ENCODE assay signal across 1 cellular context in the genomic region with DNA sequence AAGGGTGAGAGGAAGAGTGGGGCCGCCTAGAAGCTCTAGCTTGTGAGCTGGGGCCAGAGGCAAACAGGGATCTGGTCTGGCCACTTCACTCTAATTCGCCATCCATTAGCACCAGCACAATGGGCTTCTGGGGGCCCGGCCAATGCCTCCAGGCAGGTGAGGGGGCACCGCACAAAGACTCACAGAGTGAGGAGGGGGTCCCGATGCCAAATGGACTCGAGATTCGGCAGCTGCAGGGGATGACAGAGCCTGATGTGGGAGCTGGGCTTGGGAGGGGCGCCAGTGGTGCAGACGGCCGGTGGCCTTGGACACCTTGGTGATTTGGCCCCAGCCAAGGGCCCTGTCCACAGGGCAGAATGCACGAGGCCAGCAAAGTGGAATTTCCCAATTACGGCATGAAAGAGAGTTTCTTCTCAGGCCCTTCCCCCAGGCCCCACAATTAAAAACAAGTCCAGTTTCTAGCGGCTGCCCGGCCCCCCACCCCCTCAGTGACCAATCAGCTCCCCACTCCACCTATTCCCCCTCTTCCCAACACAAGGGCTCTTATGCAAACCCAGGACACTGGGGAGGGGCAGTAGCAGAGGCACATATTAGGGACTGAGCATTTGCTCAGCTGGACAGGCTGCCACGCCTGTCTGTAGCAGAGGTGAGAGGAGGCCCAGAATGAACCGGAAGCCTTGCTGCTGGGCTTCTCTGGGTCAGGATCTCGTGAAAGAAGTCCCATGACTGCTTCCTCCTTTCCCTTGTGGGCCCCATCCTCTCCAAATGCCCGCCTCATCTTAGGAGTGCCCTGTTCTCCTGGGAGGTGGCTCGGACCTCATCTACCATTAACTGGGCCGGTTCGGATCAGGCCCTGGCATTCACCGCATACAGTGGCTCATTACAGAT.
TF ChIP-seq lines count a peak whose summit lies in the region.

No MANE protein-coding gene starts in this region.

TF ChIP-seq in HepG2, 621 proteins besides CTCF, POLR2A, EP300 and RAD21 (continued from another document and continues in another):
- TF ChIP-seq, protein P1, sequence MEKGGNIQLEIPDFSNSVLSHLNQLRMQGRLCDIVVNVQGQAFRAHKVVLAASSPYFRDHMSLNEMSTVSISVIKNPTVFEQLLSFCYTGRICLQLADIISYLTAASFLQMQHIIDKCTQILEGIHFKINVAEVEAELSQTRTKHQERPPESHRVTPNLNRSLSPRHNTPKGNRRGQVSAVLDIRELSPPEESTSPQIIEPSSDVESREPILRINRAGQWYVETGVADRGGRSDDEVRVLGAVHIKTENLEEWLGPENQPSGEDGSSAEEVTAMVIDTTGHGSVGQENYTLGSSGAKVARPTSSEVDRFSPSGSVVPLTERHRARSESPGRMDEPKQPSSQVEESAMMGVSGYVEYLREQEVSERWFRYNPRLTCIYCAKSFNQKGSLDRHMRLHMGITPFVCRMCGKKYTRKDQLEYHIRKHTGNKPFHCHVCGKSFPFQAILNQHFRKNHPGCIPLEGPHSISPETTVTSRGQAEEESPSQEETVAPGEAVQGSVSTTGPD (CRISPR knock-in tag; IDR thresholded peaks at IDR 0.05): peak; percentile 53; the same call in 1 of the 2 replicates
- TF ChIP-seq SOX5 (CRISPR knock-in tag; IDR thresholded peaks at IDR 0.05; ENCODE audit: borderline replicate concordance): peak; percentile 85
- peak; percentile 96 for TF ChIP-seq ASH2L (IDR thresholded peaks at IDR 0.05; ENCODE audit: insufficient read length, low read depth, low read length)
- 0 out of 2 replicates have a peak, but pooled peaks have one; percentile 54 for TF ChIP-seq MBD4 (IDR thresholded peaks at IDR 0.05; ENCODE audit: borderline replicate concordance, low read length)
- TF ChIP-seq MXI1 (IDR thresholded peaks at IDR 0.05; ENCODE audit: borderline replicate concordance, low read depth, low read length): peak; percentile 77; the same call in 2 of the 3 replicates
- peak; percentile 83 for TF ChIP-seq ARNT2 (CRISPR knock-in tag; IDR thresholded peaks at IDR 0.05; ENCODE audit: low read depth)
- TF ChIP-seq KDM1A (CRISPR knock-in tag; IDR thresholded peaks at IDR 0.05): no peak
- TF ChIP-seq, protein P2, sequence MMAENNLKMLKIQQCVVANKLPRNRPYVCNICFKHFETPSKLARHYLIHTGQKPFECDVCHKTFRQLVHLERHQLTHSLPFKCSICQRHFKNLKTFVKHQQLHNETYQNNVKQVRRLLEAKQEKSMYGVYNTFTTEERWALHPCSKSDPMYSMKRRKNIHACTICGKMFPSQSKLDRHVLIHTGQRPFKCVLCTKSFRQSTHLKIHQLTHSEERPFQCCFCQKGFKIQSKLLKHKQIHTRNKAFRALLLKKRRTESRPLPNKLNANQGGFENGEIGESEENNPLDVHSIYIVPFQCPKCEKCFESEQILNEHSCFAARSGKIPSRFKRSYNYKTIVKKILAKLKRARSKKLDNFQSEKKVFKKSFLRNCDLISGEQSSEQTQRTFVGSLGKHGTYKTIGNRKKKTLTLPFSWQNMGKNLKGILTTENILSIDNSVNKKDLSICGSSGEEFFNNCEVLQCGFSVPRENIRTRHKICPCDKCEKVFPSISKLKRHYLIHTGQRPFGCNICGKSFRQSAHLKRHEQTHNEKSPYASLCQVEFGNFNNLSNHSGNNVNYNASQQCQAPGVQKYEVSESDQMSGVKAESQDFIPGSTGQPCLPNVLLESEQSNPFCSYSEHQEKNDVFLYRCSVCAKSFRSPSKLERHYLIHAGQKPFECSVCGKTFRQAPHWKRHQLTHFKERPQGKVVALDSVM (CRISPR knock-in tag; IDR thresholded peaks at IDR 0.05): no peak; the same call in 1 of the 2 replicates
- TF ChIP-seq TEAD2 (CRISPR knock-in tag; IDR thresholded peaks at IDR 0.05): 0 out of 2 replicates have a peak, but pooled peaks have one; percentile 50
- peak; percentile 75; the same call in 1 of the 2 replicates for TF ChIP-seq ZSCAN30 (CRISPR knock-in tag; IDR thresholded peaks at IDR 0.05)
- TF ChIP-seq HNF1B (CRISPR knock-in tag; IDR thresholded peaks at IDR 0.05): no peak; the same call in 1 of the 2 replicates
- 0 out of 2 replicates have a peak, but pooled peaks have one; percentile 66 for TF ChIP-seq TRIM24 (CRISPR knock-in tag; IDR thresholded peaks at IDR 0.05)
- 0 out of 2 replicates have a peak, but pooled peaks have one; percentile 53 for TF ChIP-seq ZSCAN29 (CRISPR knock-in tag; conservative IDR thresholded peaks at IDR 0.05)
- no peak; the same call in 1 of the 2 replicates for TF ChIP-seq BHLHE40 (IDR thresholded peaks at IDR 0.05; ENCODE audit: low read length)
- TF ChIP-seq CEBPB (IDR thresholded peaks at IDR 0.05; ENCODE audit: borderline replicate concordance, low read depth, low read length): peak; percentile 80
- no peak for TF ChIP-seq ZBTB8A (CRISPR knock-in tag; IDR thresholded peaks at IDR 0.05; ENCODE audit: borderline replicate concordance, low read depth)
- peak; percentile 95; the same call in 1 of the 2 replicates for TF ChIP-seq STAT6 (CRISPR knock-in tag; IDR thresholded peaks at IDR 0.05; ENCODE audit: borderline replicate concordance)
- peak; percentile 80 for TF ChIP-seq POLR2AphosphoS5 (IDR thresholded peaks at IDR 0.05; ENCODE audit: low read depth, low read length)
- no peak; the same call in 1 of the 2 replicates for TF ChIP-seq ZNF646 (CRISPR knock-in tag; IDR thresholded peaks at IDR 0.05)
- TF ChIP-seq ZNF30 (CRISPR knock-in tag; IDR thresholded peaks at IDR 0.05): 0 out of 2 replicates have a peak, but pooled peaks have one; percentile 15
- no peak for TF ChIP-seq THYN1 (CRISPR knock-in tag; IDR thresholded peaks at IDR 0.05; ENCODE audit: borderline replicate concordance, low read depth)
- no peak for TF ChIP-seq ZNF138 (CRISPR knock-in tag; IDR thresholded peaks at IDR 0.05; ENCODE audit: low read depth)
- TF ChIP-seq TCF7 (IDR thresholded peaks at IDR 0.05; ENCODE audit: low read depth): peak; percentile 79
- peak in 1 of 2 experiments; percentile 71; a peak in 1 of 4 replicates for TF ChIP-seq ATF4 (CRISPR knock-in tag; IDR thresholded peaks at IDR 0.05)
- TF ChIP-seq MED1 (CRISPR knock-in tag; IDR thresholded peaks at IDR 0.05): peak; percentile 85
- TF ChIP-seq FOSL2 (CRISPR knock-in tag; IDR thresholded peaks at IDR 0.05): peak; percentile 68
- TF ChIP-seq HMGA1 (CRISPR knock-in tag; conservative IDR thresholded peaks at IDR 0.05): no peak
- TF ChIP-seq HMG20B (CRISPR knock-in tag; conservative IDR thresholded peaks at IDR 0.05): peak; percentile 94
- TF ChIP-seq, protein P3, sequence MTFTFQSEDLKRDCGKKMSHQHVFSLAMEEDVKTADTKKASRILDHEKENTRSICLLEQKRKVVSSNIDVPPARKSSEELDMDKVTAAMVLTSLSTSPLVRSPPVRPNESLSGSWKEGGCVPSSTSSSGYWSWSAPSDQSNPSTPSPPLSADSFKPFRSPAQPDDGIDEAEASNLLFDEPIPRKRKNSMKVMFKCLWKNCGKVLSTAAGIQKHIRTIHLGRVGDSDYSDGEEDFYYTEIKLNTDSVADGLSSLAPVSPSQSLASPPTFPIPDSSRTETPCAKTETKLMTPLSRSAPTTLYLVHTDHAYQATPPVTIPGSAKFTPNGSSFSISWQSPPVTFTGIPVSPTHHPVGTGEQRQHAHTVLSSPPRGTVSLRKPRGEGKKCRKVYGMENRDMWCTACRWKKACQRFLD (CRISPR knock-in tag; IDR thresholded peaks at IDR 0.05; ENCODE audit: borderline replicate concordance): 0 out of 2 replicates have a peak, but pooled peaks have one; percentile 32
- peak; percentile 73; the same call in 1 of the 2 replicates for TF ChIP-seq ZNF713 (CRISPR knock-in tag; IDR thresholded peaks at IDR 0.05)
- TF ChIP-seq MBNL3 (CRISPR knock-in tag; conservative IDR thresholded peaks at IDR 0.05): 0 out of 2 replicates have a peak, but pooled peaks have one; percentile 40
- peak; percentile 89; the same call in 1 of the 2 replicates for TF ChIP-seq ZNF343 (CRISPR knock-in tag; IDR thresholded peaks at IDR 0.05)
- peak; percentile 41; the same call in 1 of the 2 replicates for TF ChIP-seq RFX5 (IDR thresholded peaks at IDR 0.05; ENCODE audit: low read depth, low read length)
- peak; percentile 37 for TF ChIP-seq ZNF296 (CRISPR knock-in tag; conservative IDR thresholded peaks at IDR 0.05)
- TF ChIP-seq SRSF4 (IDR thresholded peaks at IDR 0.05; ENCODE audit: low read depth, low read length, poor library complexity, severe bottlenecking): no peak
- TF ChIP-seq ETV5 (CRISPR knock-in tag; IDR thresholded peaks at IDR 0.05; ENCODE audit: borderline replicate concordance): peak; percentile 96
- no peak for TF ChIP-seq CBX2 (IDR thresholded peaks at IDR 0.05; ENCODE audit: low read depth, low read length)
- TF ChIP-seq CBX2 (CRISPR knock-in tag; IDR thresholded peaks at IDR 0.05; ENCODE audit: low read depth): no peak; the same call in none of the 2 replicates
- no peak; the same call in none of the 2 replicates for TF ChIP-seq TMF1 (CRISPR knock-in tag; IDR thresholded peaks at IDR 0.05; ENCODE audit: low read depth)
- TF ChIP-seq ZNF629 (CRISPR knock-in tag; conservative IDR thresholded peaks at IDR 0.05): peak; percentile 47; the same call in 1 of the 2 replicates
- TF ChIP-seq ZKSCAN5 (CRISPR knock-in tag; IDR thresholded peaks at IDR 0.05): no peak
- no peak for TF ChIP-seq SATB2 (CRISPR knock-in tag; IDR thresholded peaks at IDR 0.05)
- peak; percentile 91 for TF ChIP-seq ZNF878 (CRISPR knock-in tag; IDR thresholded peaks at IDR 0.05)
- peak; percentile 53 for TF ChIP-seq NR2F2 (IDR thresholded peaks at IDR 0.05; ENCODE audit: borderline replicate concordance, low read depth)
